ENCODE assay signal across 21 cellular contexts in genomic region chr13:30933334-30933681, GRCh38. TPM values are rescaled to one million over a fixed set of nuclear protein-coding genes. Genes with fewer than 3 reads are reported as not detected.
"Had no signal": no experiment of that assay in that cellular context is flagged by ENCODE, and none has a peak within 500 bp of the region (broad histone marks: within the 10 kb centered on the region; RNA-seq: fewer than 3 reads in every experiment).

No MANE protein-coding gene starts in this region.

- H3K4me3 ChIP-seq: body of pancreas, gastrocnemius medialis, suprapubic skin, transverse colon, vagina had no signal

- ATAC-seq: activated CD8-positive, alpha-beta T cell treated with anti-CD3 and anti-CD28 coated beads for 36 hours; body of pancreas; gastrocnemius medialis; naive thymus-derived CD8-positive, alpha-beta T cell had no signal

- H3K4me3 Mint-ChIP-seq: activated CD4-positive, alpha-beta T cell treated with anti-CD3 and anti-CD28 coated beads, Interleukin-2, amount 10 ng/mL, durations not matched to agents 24 days and 14 days; activated CD8-positive, alpha-beta T cell treated with anti-CD3 and anti-CD28 coated beads for 36 hours; activated naive CD8-positive, alpha-beta T cell treated with anti-CD3 and anti-CD28 coated beads, Interleukin-2, amount 10 ng/mL, durations not matched to agents 7 days and 5 days; activated T-cell treated with anti-CD3 and anti-CD28 coated beads, Interleukin-2, amount 50 U/mL, for 24 hours; central memory CD8-positive, alpha-beta T cell; naive thymus-derived CD8-positive, alpha-beta T cell; stimulated activated naive CD8-positive, alpha-beta T cell treated with anti-CD3 and anti-CD28 coated beads, Interleukin-15, Interleukin-2, amounts not matched to agents 100 ng/mL and 50 ng/mL, for 24 hours had no signal

- H3K9me3 ChIP-seq: body of pancreas, gastrocnemius medialis, suprapubic skin, transverse colon, vagina had no signal

- H3K4me1 Mint-ChIP-seq: activated CD4-positive, alpha-beta T cell treated with anti-CD3 and anti-CD28 coated beads, Interleukin-2, amount 10 ng/mL, durations not matched to agents 24 days and 14 days; activated naive CD8-positive, alpha-beta T cell treated with anti-CD3 and anti-CD28 coated beads, Interleukin-2, amount 10 ng/mL, durations not matched to agents 7 days and 5 days; central memory CD8-positive, alpha-beta T cell; naive thymus-derived CD8-positive, alpha-beta T cell had no signal

- H3K4me1 ChIP-seq: gastrocnemius medialis, transverse colon, vagina had no signal

- H3K36me3 Mint-ChIP-seq: activated naive CD8-positive, alpha-beta T cell treated with anti-CD3 and anti-CD28 coated beads, Interleukin-2, amount 10 ng/mL, durations not matched to agents 7 days and 5 days had no signal

- H3K27ac Mint-ChIP-seq: activated CD4-positive, alpha-beta T cell treated with anti-CD3 and anti-CD28 coated beads, Interleukin-2, amount 10 ng/mL, durations not matched to agents 24 days and 14 days; activated CD8-positive, alpha-beta T cell treated with anti-CD3 and anti-CD28 coated beads for 36 hours; activated naive CD8-positive, alpha-beta T cell treated with anti-CD3 and anti-CD28 coated beads, Interleukin-2, amount 10 ng/mL, durations not matched to agents 7 days and 5 days; activated T-cell treated with anti-CD3 and anti-CD28 coated beads, Interleukin-2, amount 50 U/mL, for 24 hours; activated T-helper 2 cell treated with anti-CD3 and anti-CD28 coated beads, Interferon-gamma antibody, Interleukin-2, Interleukin-4, amounts not matched to agents 10 μg/mL and 5 μg/mL and 100 μg/mL, durations not matched to agents 14 hours and 24 hours and 36 hours; naive thymus-derived CD8-positive, alpha-beta T cell; stimulated activated naive CD8-positive, alpha-beta T cell treated with anti-CD3 and anti-CD28 coated beads, Interleukin-15, Interleukin-2, amounts not matched to agents 100 ng/mL and 50 ng/mL, for 24 hours had no signal

- H3K9me3 Mint-ChIP-seq: activated CD4-positive, alpha-beta T cell treated with anti-CD3 and anti-CD28 coated beads, Interleukin-2, amount 10 ng/mL, durations not matched to agents 24 days and 14 days; activated naive CD8-positive, alpha-beta T cell treated with anti-CD3 and anti-CD28 coated beads, Interleukin-2, amount 10 ng/mL, durations not matched to agents 7 days and 5 days; activated T-cell treated with anti-CD3 and anti-CD28 coated beads, Interleukin-2, amount 50 U/mL, for 24 hours had no signal

- H3K27me3 ChIP-seq: body of pancreas, vagina had no signal

- H3K36me3 ChIP-seq: gastrocnemius medialis, heart left ventricle, suprapubic skin, transverse colon, vagina had no signal

- DNase-seq: activated CD4-positive, alpha-beta T cell treated with anti-CD3 and anti-CD28 coated beads, Interleukin-2, amount 10 ng/mL, durations not matched to agents 24 days and 14 days; activated CD8-positive, alpha-beta T cell treated with anti-CD3 and anti-CD28 coated beads for 36 hours; activated naive CD4-positive, alpha-beta T cell treated with Interleukin-2 at 50 U/mL for 16 hours; activated naive CD8-positive, alpha-beta T cell treated with anti-CD3 and anti-CD28 coated beads, Interleukin-2, amount 10 ng/mL, durations not matched to agents 7 days and 5 days; activated T-cell treated with anti-CD3 and anti-CD28 coated beads, Interleukin-2, amount 50 U/mL, for 24 hours; body of pancreas; gastrocnemius medialis; heart left ventricle; naive thymus-derived CD8-positive, alpha-beta T cell; T1000; transverse colon had no signal

- H3K27ac ChIP-seq: body of pancreas, coronary artery, gastrocnemius medialis, heart left ventricle, suprapubic skin, transverse colon, vagina had no signal

RNA-seq across cellular contexts. Expression of gene TEX26, which starts 0.9 kb away (rescaled TPM):
- total RNA-seq: activated CD4-positive, alpha-beta T cell treated with anti-CD3 and anti-CD28 coated beads, Interleukin-2, amount 10 ng/mL, durations not matched to agents 24 days and 14 days; activated CD8-positive, alpha-beta T cell treated with anti-CD3 and anti-CD28 coated beads for 36 hours; activated naive CD8-positive, alpha-beta T cell treated with anti-CD3 and anti-CD28 coated beads, Interleukin-2, amount 10 ng/mL, durations not matched to agents 7 days and 5 days; activated T-helper 2 cell treated with anti-CD3 and anti-CD28 coated beads, Interferon-gamma antibody, Interleukin-2, Interleukin-4, amounts not matched to agents 10 μg/mL and 5 μg/mL and 100 μg/mL, durations not matched to agents 14 hours and 24 hours and 36 hours; body of pancreas; gastrocnemius medialis; heart left ventricle; lower leg skin; naive thymus-derived CD8-positive, alpha-beta T cell; renal cortical epithelial cell; skeletal muscle tissue; suprapubic skin; T-helper 1 cell treated with Interleukin-12 subunit alpha and Interleukin-12 subunit beta and Interleukin-4 antibody, amounts not matched to agents 30 ng/mL and 1 ng/mL, for 36 hours; transverse colon; vagina had no signal
- polyA plus RNA-seq: heart left ventricle; naive thymus-derived CD8-positive, alpha-beta T cell had no signal

RNA-seq across cellular contexts. Expression of gene MEDAG, which starts 27.2 kb away (rescaled TPM):
- total RNA-seq: activated CD4-positive, alpha-beta T cell treated with anti-CD3 and anti-CD28 coated beads, Interleukin-2, amount 10 ng/mL, durations not matched to agents 24 days and 14 days; activated CD8-positive, alpha-beta T cell treated with anti-CD3 and anti-CD28 coated beads for 36 hours; activated naive CD8-positive, alpha-beta T cell treated with anti-CD3 and anti-CD28 coated beads, Interleukin-2, amount 10 ng/mL, durations not matched to agents 7 days and 5 days; activated T-helper 2 cell treated with anti-CD3 and anti-CD28 coated beads, Interferon-gamma antibody, Interleukin-2, Interleukin-4, amounts not matched to agents 10 μg/mL and 5 μg/mL and 100 μg/mL, durations not matched to agents 14 hours and 24 hours and 36 hours; naive thymus-derived CD8-positive, alpha-beta T cell; T-helper 1 cell treated with Interleukin-12 subunit alpha and Interleukin-12 subunit beta and Interleukin-4 antibody, amounts not matched to agents 30 ng/mL and 1 ng/mL, for 36 hours had no signal
- polyA plus RNA-seq: naive thymus-derived CD8-positive, alpha-beta T cell had no signal
